ENCODE assay signal across 1 cellular context in the genomic region with DNA sequence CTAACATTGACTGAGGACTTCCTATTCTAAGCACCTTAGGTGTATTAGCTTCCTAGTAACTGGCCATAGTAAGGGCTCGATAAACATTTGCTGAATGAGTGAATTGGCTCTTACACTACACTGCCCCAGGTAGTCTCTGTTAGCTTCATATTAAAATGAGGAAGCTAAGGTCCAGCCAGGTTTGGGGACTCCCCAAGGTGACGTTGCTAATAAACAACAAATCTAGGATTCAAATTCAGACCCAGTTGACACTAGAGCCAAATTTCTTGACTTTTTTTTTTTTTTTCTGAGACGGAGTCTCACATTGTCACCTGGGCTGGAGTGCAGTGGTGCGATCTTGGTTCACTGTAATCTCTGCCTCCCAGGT.
A peak's percentile ranks its signal among the peaks of the same experiment; 100 is the strongest.
TF ChIP-seq lines count a peak whose summit lies in the region.

No MANE protein-coding gene starts in this region.

TF ChIP-seq in HepG2, 621 proteins besides CTCF, POLR2A, EP300 and RAD21:
- TF ChIP-seq ZNF282 (IDR thresholded peaks at IDR 0.05; ENCODE audit: partially characterized antibody) (no peak), CREM (IDR thresholded peaks at IDR 0.05) (no peak), CREM (CRISPR knock-in tag; IDR thresholded peaks at IDR 0.05) (no peak), TGIF2 (CRISPR knock-in tag; IDR thresholded peaks at IDR 0.05) (0 out of 2 replicates have a peak, but pooled peaks have one; percentile 21)
TF ChIP-seq in HepG2: peak in this region for 1.
